Comparison of ENCODE assay signal across 1 cellular context in genomic region chr4:55545133-55545532, GRCh38.
TF ChIP-seq lines count a peak whose summit lies in the region.

No MANE protein-coding gene starts in this region.

TF ChIP-seq in SK-N-SH treated with all-trans-retinoic acid at 6 μM for 48 hours, 23 proteins besides CTCF, POLR2A, EP300 and RAD21 (continued from another document):
- TF ChIP-seq ZFP3 (CRISPR knock-in tag; IDR thresholded peaks at IDR 0.05), result no peak
- no peak for TF ChIP-seq GLIS3 (CRISPR knock-in tag; IDR thresholded peaks at IDR 0.05)
